ENCODE assay signal across 9 cellular contexts in the genomic region with DNA sequence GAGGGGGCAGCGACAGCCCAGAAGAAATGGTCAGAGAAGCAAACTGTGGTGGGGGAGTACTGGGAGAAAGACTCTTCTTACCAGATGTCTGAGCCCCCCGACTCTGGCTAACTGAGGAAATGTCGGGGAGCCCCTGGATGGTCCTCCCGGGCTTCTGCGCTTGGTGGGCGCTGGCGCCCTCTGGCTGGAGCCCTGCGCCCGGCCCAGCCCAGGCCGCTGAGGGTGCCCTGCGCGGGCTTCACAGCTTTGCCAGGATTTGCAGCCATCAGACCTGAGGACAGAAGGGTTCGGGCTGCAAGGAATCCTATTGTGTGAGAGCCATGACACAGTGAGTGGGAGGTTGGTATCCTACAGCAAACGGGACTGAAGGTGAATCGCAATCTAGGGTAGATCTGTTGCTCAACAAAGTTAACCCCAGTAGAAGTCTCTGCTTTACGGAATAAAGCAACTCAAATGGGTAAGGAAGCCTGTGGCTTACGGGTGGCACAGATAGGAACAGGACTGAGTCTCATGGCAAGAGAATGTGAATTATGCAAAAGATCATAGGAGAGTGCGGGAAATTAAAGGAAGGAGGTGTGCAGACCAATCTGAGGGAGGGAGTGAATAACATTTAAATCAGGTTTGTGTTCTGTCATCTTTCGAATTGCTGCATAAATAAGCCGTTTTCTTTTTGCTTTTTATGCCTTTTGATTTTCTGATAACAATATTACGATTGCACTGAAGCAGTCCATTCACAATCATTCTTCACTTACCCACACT. TPM values are rescaled to one million over a fixed set of nuclear protein-coding genes. Genes with fewer than 3 reads are reported as not detected.
DNase-seq lines count a peak whose midpoint lies in the region; ATAC-seq, FAIRE-seq and TF ChIP-seq lines count a peak whose summit lies in the region.
"Had no signal": no experiment of that assay in that cellular context is flagged by ENCODE, and none has a peak within 500 bp of the region (broad histone marks: within the 10 kb centered on the region; RNA-seq: fewer than 3 reads in every experiment).

No MANE protein-coding gene starts in this region.

- H2AFZ ChIP-seq in IMR-90 (replicated peaks; ENCODE audit: low read length, poor library complexity), result peak overlapping the region; percentile 83

- peak overlapping the region; percentile 70 to 85 (median 79) for H3K4me3 ChIP-seq in BLaER1 treated with 17β-estradiol and CSF1 and Interleukin-3, amounts not matched to agents 10 nM and 100 nM
- peak overlapping the region; percentile 50 for H3K4me3 ChIP-seq in IMR-90 (ENCODE audit: insufficient read depth, low read depth, low read length)
- H3K4me3 ChIP-seq in muscle layer of colon (ENCODE audit: low read depth in 1 of 2, low read length in 2 of 2), result peak overlapping the region; percentile 66 to 67
- H3K4me3 ChIP-seq: SK-N-MC had no signal

- H4K5ac ChIP-seq in IMR-90 (ENCODE audit: low read depth, low read length), result no peak overlapping the region

- H3K79me1 ChIP-seq in IMR-90 (ENCODE audit: low read depth in 1 of 2, low read length in 2 of 2), result no peaks in the 10 kb centered on the region

- H4K20me1 ChIP-seq in BLaER1 treated with 17β-estradiol and CSF1 and Interleukin-3, amounts not matched to agents 10 nM and 100 nM, result no peaks in the 10 kb centered on the region
- H4K20me1 ChIP-seq in IMR-90 (ENCODE audit: insufficient read depth, low read length), result no peaks in the 10 kb centered on the region

- no peaks in the 10 kb centered on the region for H3K9me3 ChIP-seq in BLaER1 treated with 17β-estradiol and CSF1 and Interleukin-3, amounts not matched to agents 10 nM and 100 nM (replicated peaks in 1 of 11)
- H3K9me3 ChIP-seq in IMR-90 (ENCODE audit: control insufficient read depth, insufficient read depth, low read length), result no peaks in the 10 kb centered on the region
- H3K9me3 ChIP-seq in muscle layer of colon (ENCODE audit: low read length), result no peaks in the 10 kb centered on the region

- H4K91ac ChIP-seq in IMR-90 (ENCODE audit: insufficient read depth, low read depth, low read length), result no peak overlapping the region

- H3K4me1 Mint-ChIP-seq in activated CD8-positive, alpha-beta T cell treated with anti-CD3 and anti-CD28 coated beads for 36 hours (ENCODE audit: low read depth), result no peaks in the 10 kb centered on the region

- H3K27me3 Mint-ChIP-seq in activated CD8-positive, alpha-beta T cell treated with anti-CD3 and anti-CD28 coated beads for 36 hours, result peaks cover 64% of the 10 kb centered on the region

- H3K27me3 ChIP-seq in BLaER1 treated with 17β-estradiol and CSF1 and Interleukin-3, amounts not matched to agents 10 nM and 100 nM, result peaks cover 17 to 32% (median 29%) of the 10 kb centered on the region in 11 experiments
- H3K27me3 ChIP-seq in IMR-90 (ENCODE audit: control insufficient read depth, insufficient read depth, low read length) (peaks cover 21% of the 10 kb centered on the region), muscle layer of colon (ENCODE audit: control insufficient read depth in 1 of 2, insufficient read depth in 2 of 2, low read length in 2 of 2) (peaks cover 0 to 5% of the 10 kb centered on the region in 2 donors)

- no peak overlapping the region for H3K18ac ChIP-seq in IMR-90 (ENCODE audit: low read depth, low read length)

- peak; percentile 40 for TF ChIP-seq CTCF in IMR-90 (conservative IDR thresholded peaks at IDR 0.05; ENCODE audit: low read depth, low read length)
- TF ChIP-seq CTCF in activated CD8-positive, alpha-beta T cell treated with anti-CD3 and anti-CD28 coated beads for 36 hours (IDR thresholded peaks at IDR 0.05), result peak; percentile 31

- H3K4me3 Mint-ChIP-seq in activated CD8-positive, alpha-beta T cell treated with anti-CD3 and anti-CD28 coated beads for 36 hours, result peak overlapping the region; percentile 46

- no TSS peak for BruUV-seq in IMR-90 (replicated peaks; lab: Mats Ljungman, UMichigan)

- in situ Hi-C loops in IMR-90 (cut with MboI; ENCODE audit: low sequenced_read_pairs), result no loop called here

- no peak overlapping the region for H3K27ac Mint-ChIP-seq in activated CD8-positive, alpha-beta T cell treated with anti-CD3 and anti-CD28 coated beads for 36 hours

- H2AK5ac ChIP-seq in IMR-90 (ENCODE audit: low read depth, low read length), result no peak overlapping the region

- FAIRE-seq in urothelium cell line (lab: Jason Lieb, UNC), result no peak

- no peak overlapping the region for H2BK120ac ChIP-seq in IMR-90 (ENCODE audit: low read depth, low read length)

- WGBS in IMR-90 (ENCODE audit: extremely low coverage in 2 of 2, insufficient read length in 1 of 2), 2 experiments, result 8% methylated on average over 4 of the region's 21 CpGs; no CpG with 5 or more reads in 1 of the 2 experiments

- CTCF ChIA-PET in IMR-90 (lab: Yijun Ruan, JAX), result interaction anchor here (0.5 to 1.0 kb wide), 5 partner anchors 21 to 1138 kb away, joined by 3 to 7 read pairs (median 3); no protein-coding TSS in a partner anchor
- CTCF ChIA-PET in activated CD8-positive, alpha-beta T cell treated with anti-CD3 and anti-CD28 coated beads for 36 hours (lab: Charles Lee), result interaction anchor here (0.7 to 1.2 kb wide), 3 partner anchors 8 to 14 kb away, joined by 3 to 4 read pairs (median 4); no protein-coding TSS in a partner anchor

- no peak overlapping the region for H2AK9ac ChIP-seq in IMR-90 (replicated peaks; ENCODE audit: low read depth, low read length, poor library complexity)

- H3K9me1 ChIP-seq in IMR-90 (ENCODE audit: insufficient read depth, low read length), result no peaks in the 10 kb centered on the region

- H3K27ac ChIP-seq in BLaER1 treated with 17β-estradiol and CSF1 and Interleukin-3, amounts not matched to agents 10 nM and 100 nM, result no peak overlapping the region
- H3K27ac ChIP-seq in IMR-90 (ENCODE audit: insufficient read depth, low read length) (no peak overlapping the region), muscle layer of colon (ENCODE audit: low read depth, low read length) (no peak overlapping the region)
- H3K27ac ChIP-seq: SK-N-MC had no signal

- H3K36me3 Mint-ChIP-seq in activated CD8-positive, alpha-beta T cell treated with anti-CD3 and anti-CD28 coated beads for 36 hours (ENCODE audit: low read depth), result no peaks in the 10 kb centered on the region

- H3K36me3 ChIP-seq in BLaER1 treated with 17β-estradiol and CSF1 and Interleukin-3, amounts not matched to agents 10 nM and 100 nM, result no peaks in the 10 kb centered on the region
- H3K36me3 ChIP-seq in IMR-90 (ENCODE audit: control insufficient read depth, insufficient read depth, low read length) (no peaks in the 10 kb centered on the region), muscle layer of colon (ENCODE audit: insufficient read depth, low read length) (no peaks in the 10 kb centered on the region)

- no peak overlapping the region for H4K8ac ChIP-seq in IMR-90 (ENCODE audit: low read depth in 2 of 2, low read length in 2 of 2)

- H3K14ac ChIP-seq in IMR-90 (replicated peaks; ENCODE audit: low read depth, low read length), result no peak overlapping the region

- intact Hi-C loops in IMR-90 (cut with micrococcal nuclease), result loop anchor here (1.0 kb wide), 1 partner anchor 73 kb away; no protein-coding TSS in a partner anchor
- intact Hi-C loops in activated CD8-positive, alpha-beta T cell treated with anti-CD3 and anti-CD28 coated beads for 36 hours (cut with micrococcal nuclease), result no loop called here

- no peak overlapping the region for H2BK20ac ChIP-seq in IMR-90 (ENCODE audit: low read depth, low read length)

- no peak overlapping the region for H3K4ac ChIP-seq in IMR-90 (ENCODE audit: low read depth, low read length)

- H3K9me3 Mint-ChIP-seq in activated CD8-positive, alpha-beta T cell treated with anti-CD3 and anti-CD28 coated beads for 36 hours, result no peaks in the 10 kb centered on the region

- peak; percentile 43 for ATAC-seq in GM18861 (IDR thresholded peaks at IDR 0.05; ENCODE audit: unreplicated experiment)
- ATAC-seq in IMR-90 (ENCODE audit: low read depth), result peak; percentile 67
- peak; percentile 67 for ATAC-seq in activated CD8-positive, alpha-beta T cell treated with anti-CD3 and anti-CD28 coated beads for 36 hours

- H3K9ac ChIP-seq in BLaER1 treated with 17β-estradiol and CSF1 and Interleukin-3, amounts not matched to agents 10 nM and 100 nM, result peak overlapping the region in 10 of 11 experiments; percentile 67 to 77 (median 72); a peak in 14 of 22 replicates
- H3K9ac ChIP-seq in IMR-90 (ENCODE audit: low read depth, low read length), result no peak overlapping the region
- no peak overlapping the region for H3K9ac ChIP-seq in muscle layer of colon (ENCODE audit: low read length)

- no peak overlapping the region for H3K56ac ChIP-seq in IMR-90 (ENCODE audit: extremely low read depth, insufficient read depth, low read length)

- peak; percentile 42 for TF ChIP-seq RAD21 in IMR-90 (IDR thresholded peaks at IDR 0.05; ENCODE audit: low read length)

- DNase-seq in IMR-90 (peak; percentile 1), fibroblast of peridontal ligament (ENCODE audit: extremely low read depth) (peak; percentile 37), urothelium cell line (ENCODE audit: low spot score) (peak; percentile 76), SIG-M5 treated with dmso at 0.1 percent for 504 hours (lab: John Stamatoyannopoulos, UW; ENCODE audit: unreplicated experiment) (no peak)
- DNase-seq in activated CD8-positive, alpha-beta T cell treated with anti-CD3 and anti-CD28 coated beads for 36 hours, result peak; percentile 8

- H2BK5ac ChIP-seq in IMR-90 (ENCODE audit: low read depth, low read length, poor library complexity, severe bottlenecking), result no peak overlapping the region

- TF ChIP-seq POLR2A in IMR-90 (IDR thresholded peaks at IDR 0.05; ENCODE audit: low read depth, low read length), result no peak

- no peak overlapping the region for H2BK15ac ChIP-seq in IMR-90 (ENCODE audit: low read depth, low read length)

- peaks cover 0 to 6% (median 4%) of the 10 kb centered on the region in 10 experiments; a peak in 7 of 20 replicates for H3K4me1 ChIP-seq in BLaER1 treated with 17β-estradiol and CSF1 and Interleukin-3, amounts not matched to agents 10 nM and 100 nM
- H3K4me1 ChIP-seq in IMR-90 (ENCODE audit: control insufficient read depth, insufficient read depth, low read length) (no peaks in the 10 kb centered on the region), muscle layer of colon (ENCODE audit: insufficient read depth, low read length) (peaks cover 6% of the 10 kb centered on the region)

- H3K23ac ChIP-seq in IMR-90 (ENCODE audit: low read depth, low read length), result no peak overlapping the region

- POLR2A ChIA-PET in IMR-90 (lab: Charles Lee; ENCODE audit: unreplicated experiment), result no interaction called here
- POLR2A ChIA-PET in activated CD8-positive, alpha-beta T cell treated with anti-CD3 and anti-CD28 coated beads for 36 hours (lab: Charles Lee), result no interaction called here

- H3K4me2 ChIP-seq in BLaER1 treated with 17β-estradiol and CSF1 and Interleukin-3, amounts not matched to agents 10 nM and 100 nM, result peak overlapping the region; percentile 87 to 96 (median 94)
- H3K4me2 ChIP-seq in IMR-90 (ENCODE audit: low read depth, low read length), result peak overlapping the region; percentile 58; the same call in 1 of the 2 replicates

- dilution Hi-C loops in IMR-90 (cut with HindIII; ENCODE audit: low sequenced_read_pairs, unreplicated experiment), result no loop called here

RNA-seq across cellular contexts. Expression of a gene that starts 0.7 kb away (rescaled TPM):
- total RNA-seq in IMR-90 (2012; rRNA removed), result 1.3 and 2.2 TPM in 2 replicates
- polyA plus RNA-seq in IMR-90 (2012; rRNA removed), result 1.8 TPM in 2 replicates
- polyA plus RNA-seq in IMR-90 (2012; cell fraction: cytosol; rRNA removed), result 0.60 and 0.77 TPM in 2 replicates
- 0.17 and 0.64 TPM in 2 replicates for polyA plus RNA-seq in IMR-90 (2012; cell fraction: nucleus; rRNA removed; ENCODE audit: low replicate concordance)
- not detected for total RNA-seq in activated CD8-positive, alpha-beta T cell treated with anti-CD3 and anti-CD28 coated beads for 36 hours

Comparison
In these comparisons a context has a peak if more than half of its experiments do, and no peak if none do; other contexts are left out.
1. H3K9ac ChIP-seq: peak in BLaER1 treated with 17β-estradiol and CSF1 and Interleukin-3, amounts not matched to agents 10 nM and 100 nM (10 of 11); none in IMR-90 (single experiment) and muscle layer of colon (single experiment).
2. Peak in every context shown above with its lines, with median percentiles within 50 percentile points of each other: H3K4me3 ChIP-seq and ATAC-seq.